26 cellular contexts compared by ENCODE assay signal in the genomic region with DNA sequence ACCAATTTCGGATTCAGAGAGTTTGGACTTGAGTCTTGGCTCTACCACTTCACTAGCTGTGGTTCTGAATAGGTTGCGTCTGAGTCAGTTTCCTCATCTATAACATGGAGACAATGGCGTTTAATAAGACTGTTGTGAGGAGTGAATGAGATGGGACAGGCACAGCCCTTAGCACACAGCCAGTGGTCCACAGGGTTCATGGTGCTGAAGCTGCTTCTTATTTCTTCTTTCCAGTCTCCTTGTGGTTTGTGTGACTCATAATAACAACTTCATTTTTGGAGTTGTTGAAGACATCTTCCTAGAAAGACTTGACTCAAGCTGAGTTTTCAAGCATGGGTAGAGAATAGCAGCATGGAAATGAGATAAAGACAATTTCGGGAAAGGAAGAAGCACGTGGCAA.
DNase-seq lines count a peak whose midpoint lies in the region; ATAC-seq, FAIRE-seq and TF ChIP-seq lines count a peak whose summit lies in the region.
"Had no signal": no experiment of that assay in that cellular context is flagged by ENCODE, and none has a peak within 500 bp of the region (broad histone marks: within the 10 kb centered on the region; RNA-seq: fewer than 3 reads in every experiment).

No MANE protein-coding gene starts in this region.

- H3K36me3 ChIP-seq in astrocyte (ENCODE audit: insufficient read depth, low read length) = no peaks in the 10 kb centered on the region
- H3K36me3 ChIP-seq: gastrocnemius medialis, pancreas, sigmoid colon, tibial artery had no signal

- POLR2A ChIA-PET in activated CD8-positive, alpha-beta T cell treated with anti-CD3 and anti-CD28 coated beads for 36 hours (lab: Charles Lee) = interaction anchor here (0.7 kb wide), 1 partner anchor 485 kb away, joined by 3 read pairs; no protein-coding TSS in a partner anchor

- H3K4me3 Mint-ChIP-seq in astrocyte (ENCODE audit: unreplicated experiment) = no peak overlapping the region
- no peak overlapping the region for H3K4me3 Mint-ChIP-seq in activated CD8-positive, alpha-beta T cell treated with anti-CD3 and anti-CD28 coated beads for 36 hours
- H3K4me3 Mint-ChIP-seq: activated CD4-positive, alpha-beta T cell treated with anti-CD3 and anti-CD28 coated beads, Interleukin-2, amount 10 ng/mL, durations not matched to agents 24 days and 14 days; CD4-positive, CD25-positive, alpha-beta regulatory T cell; naive thymus-derived CD8-positive, alpha-beta T cell had no signal

- no peak overlapping the region for H3K9ac ChIP-seq in astrocyte (ENCODE audit: low read length)

- H3K36me3 Mint-ChIP-seq in astrocyte (ENCODE audit: low read depth, unreplicated experiment) = no peaks in the 10 kb centered on the region
- H3K36me3 Mint-ChIP-seq in activated CD8-positive, alpha-beta T cell treated with anti-CD3 and anti-CD28 coated beads for 36 hours (ENCODE audit: low read depth) = no peaks in the 10 kb centered on the region
- H3K36me3 Mint-ChIP-seq: CD4-positive, CD25-positive, alpha-beta regulatory T cell; naive thymus-derived CD8-positive, alpha-beta T cell had no signal

- DNase-seq in EL (peak; percentile 12), MV-4-11 (lab: John Stamatoyannopoulos, UW) (peak; percentile 40), astrocyte (ENCODE audit: low read depth) (peak; percentile 76), kidney tubule cell (ENCODE audit: low spot score) (peak; percentile 26), AML-193 (lab: John Stamatoyannopoulos, UW) (no peak), ACHN (no peak)
- no peak for DNase-seq in activated CD8-positive, alpha-beta memory T cell treated with anti-CD3 and anti-CD28 coated beads for 24 hours
- DNase-seq in activated CD8-positive, alpha-beta T cell treated with anti-CD3 and anti-CD28 coated beads for 36 hours = no peak
- DNase-seq: activated CD4-positive, alpha-beta T cell treated with anti-CD3 and anti-CD28 coated beads, Interleukin-2, amount 10 ng/mL, durations not matched to agents 24 days and 14 days; activated CD8-positive, alpha-beta memory T cell treated with anti-CD3 and anti-CD28 coated beads, Interleukin-2, amount 50 U/mL, for 48 hours; activated gamma-delta T cell; caudate nucleus; CD4-positive, CD25-positive, alpha-beta regulatory T cell; DMS153; gastrocnemius medialis; naive thymus-derived CD8-positive, alpha-beta T cell; NCI-H146; NCI-H2171; pancreas; SIG-M5; sigmoid colon; stimulated activated naive CD4-positive, alpha-beta T cell treated with Interleukin-2 at 50 U/mL for 16 hours; T-helper 1 cell; tibial artery had no signal

- no peak for TF ChIP-seq CTCF in astrocyte (IDR thresholded peaks at IDR 0.05; ENCODE audit: insufficient read depth, low read depth, low read length)
- TF ChIP-seq CTCF in activated CD8-positive, alpha-beta T cell treated with anti-CD3 and anti-CD28 coated beads for 36 hours (IDR thresholded peaks at IDR 0.05) = no peak

- H4K20me1 ChIP-seq in astrocyte (ENCODE audit: insufficient read depth, low read length) = no peaks in the 10 kb centered on the region

- no peak overlapping the region for H3K27ac ChIP-seq in astrocyte (ENCODE audit: low read depth, low read length)
- H3K27ac ChIP-seq: gastrocnemius medialis, pancreas, sigmoid colon, tibial artery had no signal

- H3K4me1 ChIP-seq in astrocyte (ENCODE audit: insufficient read depth, low read length) = no peaks in the 10 kb centered on the region
- H3K4me1 ChIP-seq: gastrocnemius medialis, pancreas, sigmoid colon, tibial artery had no signal

- H3K27ac Mint-ChIP-seq in astrocyte (ENCODE audit: unreplicated experiment) = no peak overlapping the region
- H3K27ac Mint-ChIP-seq in activated CD8-positive, alpha-beta T cell treated with anti-CD3 and anti-CD28 coated beads for 36 hours = no peak overlapping the region
- H3K27ac Mint-ChIP-seq: activated CD4-positive, alpha-beta T cell treated with anti-CD3 and anti-CD28 coated beads, Interleukin-2, amount 10 ng/mL, durations not matched to agents 24 days and 14 days; CD4-positive, CD25-positive, alpha-beta regulatory T cell; naive thymus-derived CD8-positive, alpha-beta T cell had no signal

- no peak overlapping the region for H3K4me2 ChIP-seq in astrocyte (ENCODE audit: low read length)

- in situ Hi-C loops in ACHN (cut with HindIII; ENCODE audit: low pct_ligation_motif_present, low pct_unique_long_range_greater_than_20kb, low sequenced_read_pairs) = no loop called here

- H3K27me3 ChIP-seq in astrocyte (ENCODE audit: insufficient read depth, low read length) = peaks cover 3% of the 10 kb centered on the region
- H3K27me3 ChIP-seq: sigmoid colon, tibial artery had no signal

- H3K9me3 Mint-ChIP-seq in astrocyte (ENCODE audit: unreplicated experiment) = no peaks in the 10 kb centered on the region
- no peaks in the 10 kb centered on the region for H3K9me3 Mint-ChIP-seq in activated CD8-positive, alpha-beta T cell treated with anti-CD3 and anti-CD28 coated beads for 36 hours
- H3K9me3 Mint-ChIP-seq: activated CD4-positive, alpha-beta T cell treated with anti-CD3 and anti-CD28 coated beads, Interleukin-2, amount 10 ng/mL, durations not matched to agents 24 days and 14 days; naive thymus-derived CD8-positive, alpha-beta T cell had no signal

- H3K9me3 ChIP-seq in astrocyte (ENCODE audit: insufficient read depth, low read depth, low read length) = no peaks in the 10 kb centered on the region
- H3K9me3 ChIP-seq: gastrocnemius medialis, pancreas, sigmoid colon, tibial artery had no signal

- H3K4me1 Mint-ChIP-seq in astrocyte (ENCODE audit: low read depth, unreplicated experiment) = peaks cover 16% of the 10 kb centered on the region
- no peaks in the 10 kb centered on the region for H3K4me1 Mint-ChIP-seq in activated CD8-positive, alpha-beta T cell treated with anti-CD3 and anti-CD28 coated beads for 36 hours (ENCODE audit: low read depth)
- H3K4me1 Mint-ChIP-seq: activated CD4-positive, alpha-beta T cell treated with anti-CD3 and anti-CD28 coated beads, Interleukin-2, amount 10 ng/mL, durations not matched to agents 24 days and 14 days; CD4-positive, CD25-positive, alpha-beta regulatory T cell; naive thymus-derived CD8-positive, alpha-beta T cell had no signal

- no peaks in the 10 kb centered on the region for H3K27me3 Mint-ChIP-seq in astrocyte (ENCODE audit: low read depth, unreplicated experiment)
- H3K27me3 Mint-ChIP-seq in activated CD8-positive, alpha-beta T cell treated with anti-CD3 and anti-CD28 coated beads for 36 hours = peaks cover 6% of the 10 kb centered on the region
- H3K27me3 Mint-ChIP-seq: CD4-positive, CD25-positive, alpha-beta regulatory T cell had no signal

- no peak for FAIRE-seq in astrocyte (lab: Jason Lieb, UNC)
- FAIRE-seq: keratinocyte, pancreas had no signal

- intact Hi-C loops in activated CD8-positive, alpha-beta T cell treated with anti-CD3 and anti-CD28 coated beads for 36 hours (cut with micrococcal nuclease) = no loop called here

- H3K4me3 ChIP-seq in astrocyte (ENCODE audit: insufficient read depth, low read depth, low read length) = no peak overlapping the region
- H3K4me3 ChIP-seq: gastrocnemius medialis, pancreas, sigmoid colon, tibial artery had no signal

- no peak overlapping the region for H2AFZ ChIP-seq in astrocyte (ENCODE audit: low read depth, low read length)

- CTCF ChIA-PET in activated CD8-positive, alpha-beta T cell treated with anti-CD3 and anti-CD28 coated beads for 36 hours (lab: Charles Lee) = no interaction called here

- no peak for ATAC-seq in activated CD8-positive, alpha-beta T cell treated with anti-CD3 and anti-CD28 coated beads for 36 hours
- ATAC-seq: gastrocnemius medialis; HCT116; naive thymus-derived CD8-positive, alpha-beta T cell; pancreas had no signal

- H3K79me2 ChIP-seq in astrocyte (ENCODE audit: insufficient read depth, low read length) = no peaks in the 10 kb centered on the region

Comparison
In these comparisons a context has a peak if more than half of its experiments do, and no peak if none do; other contexts are left out.
1. DNase-seq: peak in EL (single experiment), MV-4-11 (single experiment), astrocyte (single experiment) and kidney tubule cell (single experiment); none in activated CD8-positive, alpha-beta memory T cell treated with anti-CD3 and anti-CD28 coated beads for 24 hours (single experiment), AML-193 (0 of 2), ACHN (single experiment) and activated CD8-positive, alpha-beta T cell treated with anti-CD3 and anti-CD28 coated beads for 36 hours (single experiment).